Comparison of ENCODE assay signal across 8 cellular contexts in genomic region chr1:155232001-155232978, GRCh38. TPM values are rescaled to one million over a fixed set of nuclear protein-coding genes. Genes with fewer than 3 reads are reported as not detected.
DNase-seq lines count a peak whose midpoint lies in the region; ATAC-seq and TF ChIP-seq lines count a peak whose summit lies in the region.
"Not testable (repeated sequence)": the region's sequence is repeated elsewhere in the genome, so short reads cannot be mapped to it uniquely, and the experiment has no call there.

No MANE protein-coding gene starts in this region.

- peak overlapping the region; percentile 78 for H4K5ac ChIP-seq in IMR-90 (ENCODE audit: low read depth, low read length)

- not testable (repeated sequence) for H2AK9ac ChIP-seq in IMR-90 (replicated peaks; ENCODE audit: low read depth, low read length, poor library complexity)

- peak; percentile 23 for DNase-seq in IMR-90
- peak in 37 of 58 donors; percentile 4 to 71 (median 35) for DNase-seq in anterior cingulate cortex (lab: John Stamatoyannopoulos, UW)
- peak; percentile 65 for DNase-seq in dermis blood vessel endothelial cell
- peak in 1 of 2 donors; percentile 74 for DNase-seq in heart right ventricle
- DNase-seq in midbrain (lab: John Stamatoyannopoulos, UW) = peak; percentile 59
- peak; percentile 83 for DNase-seq in posterior vena cava (ENCODE audit: low spot score)
- DNase-seq in substantia nigra (lab: John Stamatoyannopoulos, UW) = peak in 29 of 49 donors; percentile 5 to 67 (median 29)

- H2BK15ac ChIP-seq in IMR-90 (ENCODE audit: low read depth, low read length) = not testable (repeated sequence)

- ATAC-seq in IMR-90 (ENCODE audit: low read depth) = not testable (repeated sequence)
- ATAC-seq in heart right ventricle = peak in 4 of 8 donors; percentile 1 to 22 (median 6)

- H4K20me1 ChIP-seq in IMR-90 (ENCODE audit: insufficient read depth, low read length) = not testable (repeated sequence)

- TF ChIP-seq RAD21 in IMR-90 (IDR thresholded peaks at IDR 0.05; ENCODE audit: low read length) = not testable (repeated sequence)

- H2BK5ac ChIP-seq in IMR-90 (ENCODE audit: low read depth, low read length, poor library complexity, severe bottlenecking) = peak overlapping the region; percentile 17

- not testable (repeated sequence) for H3K9me3 ChIP-seq in IMR-90 (ENCODE audit: control insufficient read depth, insufficient read depth, low read length); heart right ventricle

- peak overlapping the region; percentile 50 for H3K4ac ChIP-seq in IMR-90 (ENCODE audit: low read depth, low read length)

- dilution Hi-C loops in IMR-90 (cut with HindIII; ENCODE audit: low sequenced_read_pairs, unreplicated experiment) = not testable (repeated sequence)

- H4K8ac ChIP-seq in IMR-90 (ENCODE audit: low read depth in 2 of 2, low read length in 2 of 2) = peak overlapping the region; percentile 63 to 72; a peak in 2 of 4 replicates

- peak overlapping the region; percentile 87 for H3K18ac ChIP-seq in IMR-90 (ENCODE audit: low read depth, low read length)

- not testable (repeated sequence) for H3K4me3 ChIP-seq in IMR-90 (ENCODE audit: insufficient read depth, low read depth, low read length); heart right ventricle

- peak overlapping the region; percentile 85; the same call in 1 of the 2 replicates for H3K23ac ChIP-seq in IMR-90 (ENCODE audit: low read depth, low read length)

- H3K9me1 ChIP-seq in IMR-90 (ENCODE audit: insufficient read depth, low read length) = not testable (repeated sequence)

- peak overlapping the region; percentile 74 for H3K27ac ChIP-seq in 22Rv1
- peak overlapping the region; percentile 43; the same call in 1 of the 2 replicates for H3K27ac ChIP-seq in IMR-90 (ENCODE audit: insufficient read depth, low read length)
- peak overlapping the region in 6 of 10 donors; percentile 39 to 65 (median 52) for H3K27ac ChIP-seq in heart right ventricle
- H3K27ac ChIP-seq in substantia nigra (ENCODE audit: low read depth, low read length, poor library complexity, severe bottlenecking) = not testable (repeated sequence)

- TF ChIP-seq POLR2A in IMR-90 (IDR thresholded peaks at IDR 0.05; ENCODE audit: low read depth, low read length) = not testable (repeated sequence)

- H3K14ac ChIP-seq in IMR-90 (replicated peaks; ENCODE audit: low read depth, low read length) = peak overlapping the region; percentile 7; the same call in 1 of the 2 replicates

- H3K4me2 ChIP-seq in IMR-90 (ENCODE audit: low read depth, low read length) = not testable (repeated sequence)

- 0 out of 2 replicates have a peak overlapping the region, but pooled peaks have one; percentile 14 for H2BK20ac ChIP-seq in IMR-90 (ENCODE audit: low read depth, low read length)

- not testable (repeated sequence) for H3K56ac ChIP-seq in IMR-90 (ENCODE audit: extremely low read depth, insufficient read depth, low read length)

- intact Hi-C loops in IMR-90 (cut with micrococcal nuclease); heart right ventricle (cut with DNase I); posterior vena cava (cut with DNase I): not testable (repeated sequence)

- POLR2A ChIA-PET in IMR-90 (lab: Charles Lee; ENCODE audit: unreplicated experiment) = not testable (repeated sequence)

- peak overlapping the region; percentile 41; the same call in 1 of the 2 replicates for H3K9ac ChIP-seq in IMR-90 (ENCODE audit: low read depth, low read length)

- CTCF ChIA-PET in IMR-90 (lab: Yijun Ruan, JAX) = not testable (repeated sequence)

- BruUV-seq in IMR-90 (replicated peaks; lab: Mats Ljungman, UMichigan) = not testable (repeated sequence)

- not testable (repeated sequence) for H3K4me1 ChIP-seq in IMR-90 (ENCODE audit: control insufficient read depth, insufficient read depth, low read length)
- peaks cover 0 to 22% (median 6%) of the 10 kb centered on the region in 9 donors for H3K4me1 ChIP-seq in heart right ventricle

- not testable (repeated sequence) for H3K27me3 ChIP-seq in IMR-90 (ENCODE audit: control insufficient read depth, insufficient read depth, low read length); heart right ventricle

- in situ Hi-C loops in IMR-90 (cut with MboI; ENCODE audit: low sequenced_read_pairs) = not testable (repeated sequence)

- not testable (repeated sequence) for H2AFZ ChIP-seq in IMR-90 (replicated peaks; ENCODE audit: low read length, poor library complexity)

- no CpG with 5 or more reads among the region's 13 CpGs for WGBS in IMR-90 (ENCODE audit: extremely low coverage in 2 of 2, insufficient read length in 1 of 2), 2 experiments
- 51 to 60% methylated on average over 13 of the region's 13 CpGs for WGBS in heart right ventricle, 2 donors

- peak overlapping the region; percentile 67; the same call in 1 of the 2 replicates for H2AK5ac ChIP-seq in IMR-90 (ENCODE audit: low read depth, low read length)

- 0 out of 2 replicates have a peak overlapping the region, but pooled peaks have one; percentile 34 for H2BK120ac ChIP-seq in IMR-90 (ENCODE audit: low read depth, low read length)

- TF ChIP-seq CTCF in 22Rv1 (IDR thresholded peaks at IDR 0.05); IMR-90 (conservative IDR thresholded peaks at IDR 0.05; ENCODE audit: low read depth, low read length); heart right ventricle (IDR thresholded peaks at IDR 0.05): not testable (repeated sequence)

- H3K36me3 ChIP-seq in IMR-90 (ENCODE audit: control insufficient read depth, insufficient read depth, low read length) (peaks cover 16% of the 10 kb centered on the region), heart right ventricle (peaks cover 0 to 17% (median 7%) of the 10 kb centered on the region in 9 donors)

- not testable (repeated sequence) for H3K79me1 ChIP-seq in IMR-90 (ENCODE audit: low read depth in 1 of 2, low read length in 2 of 2)

- peak overlapping the region; percentile 38 for H4K91ac ChIP-seq in IMR-90 (ENCODE audit: insufficient read depth, low read depth, low read length)

RNA-seq across cellular contexts. Expression of gene ENTREP3, which starts 23.0 kb away (rescaled TPM):
- total RNA-seq in IMR-90 (2012; rRNA removed) (1.4 TPM in 2 replicates), dermis blood vessel endothelial cell (6.5 and 12.3 TPM in 2 replicates), heart right ventricle (10 to 100 TPM in 7 of 10 donors, 1 to 10 TPM in 3; 8.6 to 21.0 (median 11.3) TPM), posterior vena cava (10 to 100 TPM; 21.3 to 25.3 TPM)
- polyA plus RNA-seq in IMR-90 (2012; rRNA removed) (23.8 and 27.9 TPM in 2 replicates), heart right ventricle (10 to 100 TPM in 1 of 2 donors, 1 to 10 TPM in 1; 7.1 to 13.7 TPM)
- polyA plus RNA-seq in IMR-90 (2012; cell fraction: cytosol; rRNA removed) = 29.9 and 30.1 TPM in 2 replicates
- polyA plus RNA-seq in IMR-90 (2012; cell fraction: nucleus; rRNA removed; ENCODE audit: low replicate concordance) = 26.6 and 65.5 TPM in 2 replicates

RNA-seq across cellular contexts. Expression of gene MTX1, which starts 23.8 kb away (rescaled TPM):
- total RNA-seq in IMR-90 (2012; rRNA removed) (51.4 and 67.2 TPM in 2 replicates), dermis blood vessel endothelial cell (49.3 and 50.2 TPM in 2 replicates), heart right ventricle (10 to 100 TPM; 13.1 to 25.8 (median 17.1) TPM), posterior vena cava (10 to 100 TPM; 20.9 to 26.8 TPM)
- polyA plus RNA-seq in IMR-90 (2012; rRNA removed) (73.7 and 73.9 TPM in 2 replicates), heart right ventricle (10 to 100 TPM; 33.9 to 49.7 TPM)
- polyA plus RNA-seq in IMR-90 (2012; cell fraction: cytosol; rRNA removed) = 58.0 and 97.7 TPM in 2 replicates
- 36.9 and 80.4 TPM in 2 replicates for polyA plus RNA-seq in IMR-90 (2012; cell fraction: nucleus; rRNA removed; ENCODE audit: low replicate concordance)

RNA-seq across cellular contexts. Expression of gene THBS3, which starts 24.6 kb away (rescaled TPM):
- total RNA-seq in IMR-90 (2012; rRNA removed) = 13.1 and 15.1 TPM in 2 replicates
- 28.3 and 30.4 TPM in 2 replicates for polyA plus RNA-seq in IMR-90 (2012; rRNA removed)
- 10.9 and 18.2 TPM in 2 replicates for polyA plus RNA-seq in IMR-90 (2012; cell fraction: cytosol; rRNA removed)
- polyA plus RNA-seq in IMR-90 (2012; cell fraction: nucleus; rRNA removed; ENCODE audit: low replicate concordance) = 178 and 204 TPM in 2 replicates
- total RNA-seq in dermis blood vessel endothelial cell = 15.9 and 16.2 TPM in 2 replicates
- 1 to 10 TPM; 3.8 to 8.8 (median 6.4) TPM for total RNA-seq in heart right ventricle
- 10 to 100 TPM in 1 of 2 donors, 1 to 10 TPM in 1; 4.9 to 23.5 TPM for polyA plus RNA-seq in heart right ventricle
- total RNA-seq in posterior vena cava = 10 to 100 TPM; 46.3 to 96.6 TPM

RNA-seq across cellular contexts. Expression of gene SCAMP3, which starts 29.9 kb away (rescaled TPM):
- total RNA-seq in IMR-90 (2012; rRNA removed) (29.2 and 30.5 TPM in 2 replicates), dermis blood vessel endothelial cell (38.3 and 46.3 TPM in 2 replicates), heart right ventricle (10 to 100 TPM; 54.1 to 73.1 (median 60.1) TPM), posterior vena cava (10 to 100 TPM; 34.7 to 37.3 TPM)
- polyA plus RNA-seq in IMR-90 (2012; rRNA removed) (118 and 144 TPM in 2 replicates), heart right ventricle (100 to 1,000 TPM in 1 of 2 donors, 10 to 100 TPM in 1; 47.9 to 109 TPM)
- polyA plus RNA-seq in IMR-90 (2012; cell fraction: cytosol; rRNA removed) = 94.3 and 130 TPM in 2 replicates
- 56.4 and 72.7 TPM in 2 replicates for polyA plus RNA-seq in IMR-90 (2012; cell fraction: nucleus; rRNA removed; ENCODE audit: low replicate concordance)

RNA-seq across cellular contexts. Expression of gene CLK2, which starts 41.0 kb away (rescaled TPM):
- 19.2 and 19.7 TPM in 2 replicates for total RNA-seq in IMR-90 (2012; rRNA removed)
- 53.0 and 61.2 TPM in 2 replicates for polyA plus RNA-seq in IMR-90 (2012; rRNA removed)
- polyA plus RNA-seq in IMR-90 (2012; cell fraction: cytosol; rRNA removed) = 18.2 and 18.6 TPM in 2 replicates
- 460 and 576 TPM in 2 replicates for polyA plus RNA-seq in IMR-90 (2012; cell fraction: nucleus; rRNA removed; ENCODE audit: low replicate concordance)
- 24.5 and 35.9 TPM in 2 replicates for total RNA-seq in dermis blood vessel endothelial cell
- 10 to 100 TPM; 12.5 to 21.9 (median 18.0) TPM for total RNA-seq in heart right ventricle
- 10 to 100 TPM; 17.4 to 47.1 TPM for polyA plus RNA-seq in heart right ventricle
- 10 to 100 TPM; 31.2 to 32.3 TPM for total RNA-seq in posterior vena cava
